Comparison of ENCODE assay signal across 12 cellular contexts in genomic region chr5:126509339-126509738, GRCh38.
DNase-seq lines count a peak whose midpoint lies in the region; ATAC-seq and TF ChIP-seq lines count a peak whose summit lies in the region.
"Had no signal": no experiment of that assay in that cellular context is flagged by ENCODE, and none has a peak within 500 bp of the region (broad histone marks: within the 10 kb centered on the region; RNA-seq: fewer than 3 reads in every experiment).

No MANE protein-coding gene starts in this region.

- DNase-seq in Right ventricle myocardium inferior (ENCODE audit: missing footprints) (no peak), cardiac septum (ENCODE audit: low spot score) (no peak), dorsolateral prefrontal cortex (no peak), upper lobe of right lung (no peak), NCI-H1092 treated with DMSO at 0.1 percent for 48 hours (lab: John Stamatoyannopoulos, UW) (no peak), midbrain (lab: John Stamatoyannopoulos, UW) (no peak)
- no peak for DNase-seq in activated effector memory CD4-positive, alpha-beta T cell treated with anti-CD3 and anti-CD28 coated beads, Interleukin-2, amount 50 U/mL, for 16 hours
- DNase-seq: DMS79, IMR-90, NCI-H1694, retina had no signal

- peaks cover 0 to 3% of the 10 kb centered on the region in 2 donors for H3K4me1 ChIP-seq in mucosa of rectum (ENCODE audit: control insufficient read depth in 2 of 2, insufficient read depth in 2 of 2, low read length in 2 of 2)
- peaks cover 15% of the 10 kb centered on the region for H3K4me1 ChIP-seq in upper lobe of right lung

- no peaks in the 10 kb centered on the region for H3K36me3 ChIP-seq in mucosa of rectum (ENCODE audit: control insufficient read depth in 2 of 2, insufficient read depth in 2 of 2, low read length in 2 of 2)
- no peaks in the 10 kb centered on the region for H3K36me3 ChIP-seq in upper lobe of right lung

- ATAC-seq in Right ventricle myocardium inferior = peak; percentile 48
- no peak for ATAC-seq in upper lobe of right lung

- H3K9me3 ChIP-seq in mucosa of rectum (ENCODE audit: control insufficient read depth in 2 of 2, low read length in 2 of 2) = no peaks in the 10 kb centered on the region
- H3K9me3 ChIP-seq in upper lobe of right lung = no peaks in the 10 kb centered on the region

- H3K4me3 ChIP-seq in dorsolateral prefrontal cortex = no peak overlapping the region
- no peak overlapping the region for H3K4me3 ChIP-seq in mucosa of rectum (ENCODE audit: low read length in 2 of 2)
- no peak overlapping the region for H3K4me3 ChIP-seq in upper lobe of right lung

- H3K27ac ChIP-seq in dorsolateral prefrontal cortex = peak overlapping the region in 45 of 59 donors; percentile 0 to 91 (median 67)
- H3K27ac ChIP-seq in mucosa of rectum (ENCODE audit: low read depth in 2 of 2, low read length in 2 of 2) = peak overlapping the region; percentile 0 to 20
- H3K27ac ChIP-seq in upper lobe of right lung = peak overlapping the region; percentile 52

- intact Hi-C loops in Right ventricle myocardium inferior (cut with DNase I) = no loop called here
- intact Hi-C loops in cardiac septum (cut with DNase I) = no loop called here
- intact Hi-C loops in dorsolateral prefrontal cortex (cut with DNase I) = no loop called here
- intact Hi-C loops in upper lobe of right lung (cut with DNase I) = no loop called here

- no peak overlapping the region for H3K9ac ChIP-seq in mucosa of rectum (ENCODE audit: low read depth in 1 of 2, low read length in 2 of 2)

- H3K27me3 ChIP-seq in dorsolateral prefrontal cortex (no peaks in the 10 kb centered on the region), mucosa of rectum (ENCODE audit: control insufficient read depth in 2 of 2, insufficient read depth in 2 of 2, low read length in 2 of 2) (no peaks in the 10 kb centered on the region), upper lobe of right lung (no peaks in the 10 kb centered on the region)

- no peak for TF ChIP-seq CTCF in dorsolateral prefrontal cortex (IDR thresholded peaks at IDR 0.05 in 54 of 56, conservative IDR thresholded peaks at IDR 0.05 in 2 of 56; ENCODE audit: low read depth in 1 of 56, partially characterized antibody in 56 of 56)
- TF ChIP-seq CTCF in upper lobe of right lung (IDR thresholded peaks at IDR 0.05) = no peak

Comparison
In these comparisons a context has a peak if more than half of its experiments do, and no peak if none do; other contexts are left out.
1. H3K27ac ChIP-seq: peak in every context shown above with its lines; median percentile 67 in dorsolateral prefrontal cortex; 52 in upper lobe of right lung; 10 in mucosa of rectum.